In genomic region chr12:91139981-91140659, GRCh38 we compare ENCODE assay signal across 12 cellular contexts. TPM values are rescaled to one million over a fixed set of nuclear protein-coding genes. Genes with fewer than 3 reads are reported as not detected.
DNase-seq lines count a peak whose midpoint lies in the region; TF ChIP-seq lines count a peak whose summit lies in the region.
"Had no signal": no experiment of that assay in that cellular context is flagged by ENCODE, and none has a peak within 500 bp of the region (broad histone marks: within the 10 kb centered on the region; RNA-seq: fewer than 3 reads in every experiment).

No MANE protein-coding gene starts in this region.

- H3K4me1 Mint-ChIP-seq in nephron = peaks cover 54% of the 10 kb centered on the region
- no peaks in the 10 kb centered on the region for H3K4me1 Mint-ChIP-seq in CD4-positive, alpha-beta memory T cell

- intact Hi-C loops in CD4-positive, alpha-beta memory T cell (cut with micrococcal nuclease) = no loop called here

- DNase-seq in AG09309 (ENCODE audit: low read depth) = peak; percentile 95
- peak; percentile 62 for DNase-seq in RPMI7951 (ENCODE audit: low read depth)
- peak; percentile 94 for DNase-seq in fibroblast of mammary gland (ENCODE audit: low read depth)
- DNase-seq in HT-29 (ENCODE audit: low spot score) = no peak
- DNase-seq in CD4-positive, alpha-beta memory T cell = no peak
- no peak for DNase-seq in HK-2 (ENCODE audit: unreplicated experiment)
- DNase-seq in NCI-H1436 treated with DMSO at 0.1 percent for 48 hours (lab: John Stamatoyannopoulos, UW) = no peak
- DNase-seq: activated T-cell treated with anti-CD3 and anti-CD28 coated beads for 4 hours, cerebellar nuclear complex, NCI-H1417 treated with DMSO at 0.1 percent for 48 hours had no signal

- H3K27ac Mint-ChIP-seq in nephron = peak overlapping the region; percentile 80 to 89 (median 88)
- H3K27ac Mint-ChIP-seq in CD4-positive, alpha-beta memory T cell = no peak overlapping the region

- no peaks in the 10 kb centered on the region for H3K9me3 Mint-ChIP-seq in nephron
- peaks cover 0 to 3% (median 0%) of the 10 kb centered on the region in 8 donors for H3K9me3 Mint-ChIP-seq in CD4-positive, alpha-beta memory T cell

- H3K36me3 ChIP-seq in CD4-positive, alpha-beta memory T cell (ENCODE audit: insufficient read depth, low read length) = no peaks in the 10 kb centered on the region
- H3K36me3 ChIP-seq: BLaER1 treated with 17β-estradiol and CSF1 and Interleukin-3, amounts not matched to agents 10 nM and 100 nM had no signal

- no peaks in the 10 kb centered on the region for H3K27me3 ChIP-seq in CD4-positive, alpha-beta memory T cell (ENCODE audit: insufficient read depth, low read length)
- H3K27me3 ChIP-seq: BLaER1 treated with 17β-estradiol and CSF1 and Interleukin-3, amounts not matched to agents 10 nM and 100 nM had no signal

- H3K4me3 Mint-ChIP-seq in nephron = no peak overlapping the region
- no peak overlapping the region for H3K4me3 Mint-ChIP-seq in CD4-positive, alpha-beta memory T cell

- H3K4me1 ChIP-seq in CD4-positive, alpha-beta memory T cell (ENCODE audit: insufficient read depth, low read length) = no peaks in the 10 kb centered on the region
- H3K4me1 ChIP-seq: BLaER1 treated with 17β-estradiol and CSF1 and Interleukin-3, amounts not matched to agents 10 nM and 100 nM had no signal

- TF ChIP-seq CTCF in AG09309 (IDR thresholded peaks at IDR 0.05; ENCODE audit: control insufficient read depth, insufficient read depth, low read depth, low read length, missing control alignments) (no peak), fibroblast of mammary gland (conservative IDR thresholded peaks at IDR 0.05; ENCODE audit: control insufficient read depth, insufficient read depth, low read depth, low read length) (no peak), nephron (IDR thresholded peaks at IDR 0.05; ENCODE audit: unreplicated experiment in 3 of 3) (no peak)

- CTCF ChIA-PET in CD4-positive, alpha-beta memory T cell (lab: Charles Lee; ENCODE audit: partially characterized antibody) = no interaction called here

- no peak overlapping the region for H3K4me3 ChIP-seq in AG09309 (ENCODE audit: control insufficient read depth, low read depth, low read length)
- H3K4me3 ChIP-seq in fibroblast of mammary gland (ENCODE audit: control insufficient read depth, low read depth, low read length) = no peak overlapping the region
- H3K4me3 ChIP-seq in CD4-positive, alpha-beta memory T cell (ENCODE audit: low read length in 2 of 2) = no peak overlapping the region
- H3K4me3 ChIP-seq: BLaER1 treated with 17β-estradiol and CSF1 and Interleukin-3, amounts not matched to agents 10 nM and 100 nM had no signal

- POLR2A ChIA-PET in CD4-positive, alpha-beta memory T cell (lab: Charles Lee; ENCODE audit: partially characterized antibody) = no interaction called here

- peaks cover 7% of the 10 kb centered on the region for H3K36me3 Mint-ChIP-seq in nephron (ENCODE audit: low read depth)
- H3K36me3 Mint-ChIP-seq in CD4-positive, alpha-beta memory T cell = no peaks in the 10 kb centered on the region

- no peaks in the 10 kb centered on the region for H3K27me3 Mint-ChIP-seq in nephron (ENCODE audit: low read depth)
- H3K27me3 Mint-ChIP-seq in CD4-positive, alpha-beta memory T cell = peaks cover 0 to 4% of the 10 kb centered on the region in 2 donors

- no peak overlapping the region for H3K27ac ChIP-seq in CD4-positive, alpha-beta memory T cell (ENCODE audit: low read depth, low read length)
- H3K27ac ChIP-seq: BLaER1 treated with 17β-estradiol and CSF1 and Interleukin-3, amounts not matched to agents 10 nM and 100 nM had no signal

- H3K9me3 ChIP-seq in CD4-positive, alpha-beta memory T cell (ENCODE audit: control insufficient read depth in 1 of 2, low read length in 2 of 2) = no peaks in the 10 kb centered on the region
- H3K9me3 ChIP-seq: BLaER1 treated with 17β-estradiol and CSF1 and Interleukin-3, amounts not matched to agents 10 nM and 100 nM had no signal

RNA-seq across cellular contexts. Expression of gene LUM, which starts 28.8 kb away (rescaled TPM):
- total RNA-seq in RPMI7951 (2014; rRNA removed; shearing (Covaris generic)) = 56.5 and 102 TPM in 2 replicates
- total RNA-seq in HT-29 (2014; rRNA removed; shearing (Covaris generic)) = 0.10 and 0.63 TPM in 2 replicates
- not detected for total RNA-seq in CD4-positive, alpha-beta memory T cell
- not detected for polyA plus RNA-seq in CD4-positive, alpha-beta memory T cell

RNA-seq across cellular contexts. Expression of gene DCN, which starts 42.5 kb away (rescaled TPM):
- 7.5 and 10.3 TPM in 2 replicates for total RNA-seq in RPMI7951 (2014; rRNA removed; shearing (Covaris generic))
- total RNA-seq in HT-29 (2014; rRNA removed; shearing (Covaris generic)) = not detected in 2 replicates
- total RNA-seq in CD4-positive, alpha-beta memory T cell = not detected
- not detected for polyA plus RNA-seq in CD4-positive, alpha-beta memory T cell

Comparison
In these comparisons a context has a peak if more than half of its experiments do, and no peak if none do; other contexts are left out.
1. DNase-seq: peak in AG09309 (single experiment), RPMI7951 (single experiment) and fibroblast of mammary gland (single experiment); none in HT-29 (single experiment), CD4-positive, alpha-beta memory T cell (0 of 5), HK-2 (single experiment) and NCI-H1436 treated with DMSO at 0.1 percent for 48 hours (single experiment).
2. H3K27ac Mint-ChIP-seq: peak in nephron (3 of 3); none in CD4-positive, alpha-beta memory T cell (0 of 7).
3. RNA of gene LUM, which starts 28.8 kb away (total RNA-seq): 56.5 to 102 TPM in RPMI7951; 0.10 to 0.63 TPM in HT-29 and not detected in CD4-positive, alpha-beta memory T cell; every median in the first group is over 10 times any median in the second.